8 cellular contexts compared by ENCODE assay signal in the genomic region with DNA sequence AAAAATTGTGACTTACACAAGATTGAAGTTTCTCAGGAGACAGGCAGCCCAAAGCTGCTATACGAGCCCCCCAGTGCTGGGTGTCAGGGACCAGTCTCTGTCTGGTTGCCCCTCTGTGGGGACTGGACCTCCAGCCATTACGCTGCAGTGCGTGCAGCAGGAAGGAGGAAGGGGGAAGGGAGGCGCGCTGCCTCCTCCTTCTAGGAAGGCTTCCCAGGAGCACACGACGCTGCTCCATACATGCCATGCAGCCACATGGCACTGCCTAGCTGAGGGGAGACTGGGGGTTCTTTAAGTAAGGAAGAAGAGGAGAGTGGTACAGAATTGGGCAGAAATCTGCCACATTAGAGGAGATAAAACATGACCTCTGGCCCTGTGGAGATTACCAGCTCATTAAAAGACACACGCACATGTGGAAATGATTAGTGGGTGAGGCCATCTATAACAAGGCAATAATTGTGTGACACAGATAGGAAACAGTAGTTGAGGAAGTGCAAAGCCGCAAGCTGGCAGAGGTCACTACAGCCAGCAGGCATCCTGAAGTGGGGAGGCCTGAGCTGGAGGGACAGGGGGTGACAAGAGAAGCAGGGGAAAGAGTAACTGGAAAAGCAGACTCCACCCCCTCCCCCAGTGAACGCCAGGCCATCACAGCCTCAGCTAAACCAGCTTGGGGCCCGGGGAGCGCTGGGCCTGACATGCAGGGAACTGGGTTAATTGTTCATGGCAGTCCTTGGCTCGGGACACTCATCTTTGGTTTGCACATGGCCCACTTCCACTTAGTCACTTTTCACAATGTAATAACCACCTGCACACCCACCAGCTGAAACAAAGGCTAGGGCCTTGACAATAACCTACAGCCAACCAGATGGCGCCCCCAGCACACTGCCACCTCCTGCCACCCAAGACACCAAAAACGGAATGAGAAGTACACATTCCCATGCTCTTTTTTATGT. TPM values are rescaled to one million over a fixed set of nuclear protein-coding genes. Genes with fewer than 3 reads are reported as not detected.
DNase-seq lines count a peak whose midpoint lies in the region; ATAC-seq, FAIRE-seq and TF ChIP-seq lines count a peak whose summit lies in the region.

No MANE protein-coding gene starts in this region.

- no peaks in the 10 kb centered on the region for H3K9me3 ChIP-seq in BLaER1

- no peak for TF ChIP-seq POLR2A in GM12891 (IDR thresholded peaks at IDR 0.05; ENCODE audit: low read depth, low read length)

- peak overlapping the region; percentile 31; the same call in 1 of the 2 replicates for H3K27ac ChIP-seq in BLaER1

- peaks cover 15% of the 10 kb centered on the region for H3K36me3 ChIP-seq in BLaER1

- H3K4me2 ChIP-seq in BLaER1: peak overlapping the region; percentile 92

- ATAC-seq in left colon (peak; percentile 85), GM21390 (IDR thresholded peaks at IDR 0.05; ENCODE audit: unreplicated experiment) (no peak), HG03280 (IDR thresholded peaks at IDR 0.05; ENCODE audit: unreplicated experiment) (no peak), HG02759 (IDR thresholded peaks at IDR 0.05; ENCODE audit: unreplicated experiment) (no peak), HG02981 (IDR thresholded peaks at IDR 0.05; ENCODE audit: unreplicated experiment) (no peak)

- no peaks in the 10 kb centered on the region for H3K9me3 Mint-ChIP-seq in T-helper 2 cell treated with Interferon-gamma antibody and Interleukin-4, amounts not matched to agents 5 μg/mL and 100 μg/mL, for 36 hours

- H3K4me3 ChIP-seq in BLaER1: no peak overlapping the region

- no peak overlapping the region; the same call in 1 of the 2 replicates for H3K9ac ChIP-seq in BLaER1

- H3K4me1 ChIP-seq in BLaER1: peaks cover 100% of the 10 kb centered on the region

- peaks cover 90% of the 10 kb centered on the region for H3K4me1 Mint-ChIP-seq in T-helper 2 cell treated with Interferon-gamma antibody and Interleukin-4, amounts not matched to agents 5 μg/mL and 100 μg/mL, for 36 hours (ENCODE audit: low read depth)

- H4K20me1 ChIP-seq in BLaER1: peaks cover 100% of the 10 kb centered on the region

- DNase-seq in GM12891 (ENCODE audit: insufficient read length, low spot score) (no peak), left colon (peak in 1 of 2 donors; percentile 67)
- peak; percentile 48 for DNase-seq in T-helper 2 cell treated with Interferon-gamma antibody and Interleukin-4, amounts not matched to agents 5 μg/mL and 100 μg/mL, for 36 hours (ENCODE audit: low spot score)

- H3K27ac Mint-ChIP-seq in T-helper 2 cell treated with Interferon-gamma antibody and Interleukin-4, amounts not matched to agents 5 μg/mL and 100 μg/mL, for 36 hours: peak overlapping the region; percentile 49

- peak overlapping the region; percentile 12 for H3K4me3 Mint-ChIP-seq in T-helper 2 cell treated with Interferon-gamma antibody and Interleukin-4, amounts not matched to agents 5 μg/mL and 100 μg/mL, for 36 hours

- H3K27me3 Mint-ChIP-seq in T-helper 2 cell treated with Interferon-gamma antibody and Interleukin-4, amounts not matched to agents 5 μg/mL and 100 μg/mL, for 36 hours (ENCODE audit: low read depth): no peaks in the 10 kb centered on the region

- H3K36me3 Mint-ChIP-seq in T-helper 2 cell treated with Interferon-gamma antibody and Interleukin-4, amounts not matched to agents 5 μg/mL and 100 μg/mL, for 36 hours (ENCODE audit: low read depth): peaks cover 45% of the 10 kb centered on the region

- intact Hi-C loops in left colon (cut with DNase I, micrococcal nuclease): no loop called here

- peak; percentile 76 for FAIRE-seq in GM12891 (lab: Jason Lieb, UNC)

- H3K27me3 ChIP-seq in BLaER1: no peaks in the 10 kb centered on the region

TF ChIP-seq in GM12891, 5 proteins besides CTCF, POLR2A, EP300 and RAD21:
- TF ChIP-seq POU2F2 (IDR thresholded peaks at IDR 0.05; ENCODE audit: low read depth, low read length): no peak
- peak; percentile 41; the same call in 1 of the 2 replicates for TF ChIP-seq SPI1 (IDR thresholded peaks at IDR 0.05; ENCODE audit: low read depth, low read length)
- TF ChIP-seq POLR2AphosphoS5 (IDR thresholded peaks at IDR 0.05; ENCODE audit: low read depth, low read length): 0 out of 2 replicates have a peak, but pooled peaks have one; percentile 29
TF ChIP-seq in GM12891: peak in this region for 2.

RNA-seq across cellular contexts. Expression of a gene that starts 39.6 kb away (rescaled TPM):
- 32.5 TPM for polyA plus RNA-seq in GM12891 (2012; ENCODE audit: low read depth, missing spikeins)
- total RNA-seq in left colon: 10 to 100 TPM; 52.4 to 65.8 TPM
